1 cellular context compared by ENCODE assay signal in genomic region chr4:38224850-38225249, GRCh38.
TF ChIP-seq lines count a peak whose summit lies in the region.

No MANE protein-coding gene starts in this region.

TF ChIP-seq in HepG2, 621 proteins besides CTCF, POLR2A, EP300 and RAD21:
- TF ChIP-seq HNF1A (IDR thresholded peaks at IDR 0.05; ENCODE audit: low read depth) (no peak), HNF1A (CRISPR knock-in tag; IDR thresholded peaks at IDR 0.05; ENCODE audit: borderline replicate concordance) (no peak), ZNF264 (CRISPR knock-in tag; IDR thresholded peaks at IDR 0.05) (peak; percentile 98)
